In the genomic region with DNA sequence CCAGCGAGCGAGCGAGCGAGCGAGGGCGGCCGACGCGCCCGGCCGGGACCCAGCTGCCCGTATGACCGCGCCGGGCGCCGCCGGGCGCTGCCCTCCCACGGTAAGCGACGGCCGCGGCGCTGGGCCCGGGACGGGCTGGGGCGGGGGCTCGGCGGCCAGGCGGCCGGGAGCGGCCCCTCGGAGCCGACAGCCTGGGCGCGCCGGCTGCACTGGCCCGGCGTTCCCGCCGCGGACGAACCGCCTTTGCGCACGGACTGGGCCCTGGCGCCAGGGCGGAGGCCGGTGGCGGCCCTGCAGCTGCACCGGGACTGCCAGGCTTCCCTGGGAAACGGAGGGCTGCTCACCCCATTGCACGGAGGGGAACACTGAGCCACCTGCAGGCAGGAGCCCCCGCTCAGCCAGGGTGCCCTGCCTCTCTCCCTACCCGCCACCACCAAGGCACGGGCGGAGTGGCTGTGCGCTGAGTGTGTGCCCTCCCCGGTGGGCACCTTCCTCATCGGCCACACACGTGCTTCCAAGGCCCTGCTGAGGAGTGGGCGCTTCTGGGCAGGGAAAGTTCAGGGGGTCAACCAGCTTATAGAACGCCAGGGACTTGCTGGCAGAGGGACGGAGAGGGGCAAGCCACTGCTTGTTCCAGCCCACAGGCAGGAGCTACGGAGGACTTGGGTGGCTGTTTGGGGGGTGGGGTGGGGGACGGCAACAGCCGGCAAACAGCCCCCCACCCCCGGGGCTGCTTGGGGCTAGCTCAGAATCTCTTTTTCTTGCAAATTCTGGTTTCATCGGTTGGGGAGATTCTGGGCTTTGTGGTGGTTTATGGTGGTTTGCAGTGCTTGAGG, we compare ENCODE assay signal across 1 cellular context.
A peak's percentile ranks its signal among the peaks of the same experiment; 100 is the strongest.
TF ChIP-seq lines count a peak whose summit lies in the region.

No MANE protein-coding gene starts in this region.

TF ChIP-seq in K562, 482 proteins besides CTCF, POLR2A, EP300 and RAD21 (continued from another document):
- TF ChIP-seq, protein P1, sequence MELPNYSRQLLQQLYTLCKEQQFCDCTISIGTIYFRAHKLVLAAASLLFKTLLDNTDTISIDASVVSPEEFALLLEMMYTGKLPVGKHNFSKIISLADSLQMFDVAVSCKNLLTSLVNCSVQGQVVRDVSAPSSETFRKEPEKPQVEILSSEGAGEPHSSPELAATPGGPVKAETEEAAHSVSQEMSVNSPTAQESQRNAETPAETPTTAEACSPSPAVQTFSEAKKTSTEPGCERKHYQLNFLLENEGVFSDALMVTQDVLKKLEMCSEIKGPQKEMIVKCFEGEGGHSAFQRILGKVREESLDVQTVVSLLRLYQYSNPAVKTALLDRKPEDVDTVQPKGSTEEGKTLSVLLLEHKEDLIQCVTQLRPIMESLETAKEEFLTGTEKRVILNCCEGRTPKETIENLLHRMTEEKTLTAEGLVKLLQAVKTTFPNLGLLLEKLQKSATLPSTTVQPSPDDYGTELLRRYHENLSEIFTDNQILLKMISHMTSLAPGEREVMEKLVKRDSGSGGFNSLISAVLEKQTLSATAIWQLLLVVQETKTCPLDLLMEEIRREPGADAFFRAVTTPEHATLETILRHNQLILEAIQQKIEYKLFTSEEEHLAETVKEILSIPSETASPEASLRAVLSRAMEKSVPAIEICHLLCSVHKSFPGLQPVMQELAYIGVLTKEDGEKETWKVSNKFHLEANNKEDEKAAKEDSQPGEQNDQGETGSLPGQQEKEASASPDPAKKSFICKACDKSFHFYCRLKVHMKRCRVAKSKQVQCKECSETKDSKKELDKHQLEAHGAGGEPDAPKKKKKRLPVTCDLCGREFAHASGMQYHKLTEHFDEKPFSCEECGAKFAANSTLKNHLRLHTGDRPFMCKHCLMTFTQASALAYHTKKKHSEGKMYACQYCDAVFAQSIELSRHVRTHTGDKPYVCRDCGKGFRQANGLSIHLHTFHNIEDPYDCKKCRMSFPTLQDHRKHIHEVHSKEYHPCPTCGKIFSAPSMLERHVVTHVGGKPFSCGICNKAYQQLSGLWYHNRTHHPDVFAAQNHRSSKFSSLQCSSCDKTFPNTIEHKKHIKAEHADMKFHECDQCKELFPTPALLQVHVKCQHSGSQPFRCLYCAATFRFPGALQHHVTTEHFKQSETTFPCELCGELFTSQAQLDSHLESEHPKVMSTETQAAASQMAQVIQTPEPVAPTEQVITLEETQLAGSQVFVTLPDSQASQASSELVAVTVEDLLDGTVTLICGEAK (IDR thresholded peaks at IDR 0.05) = peak; percentile 47
- TF ChIP-seq, protein P1 (CRISPR knock-in tag; IDR thresholded peaks at IDR 0.05) = no peak
- TF ChIP-seq ZNF584 (CRISPR knock-in tag; IDR thresholded peaks at IDR 0.05; ENCODE audit: low read depth) (0 out of 2 replicates have a peak, but pooled peaks have one; percentile 12), ZNF707 (CRISPR knock-in tag; conservative IDR thresholded peaks at IDR 0.05) (no peak), CXXC5 (CRISPR knock-in tag; IDR thresholded peaks at IDR 0.05) (no peak), HDGF (IDR thresholded peaks at IDR 0.05) (0 out of 2 replicates have a peak, but pooled peaks have one; percentile 25), HDAC1 (IDR thresholded peaks at IDR 0.05) (0 out of 4 replicates have a peak, but pooled peaks of 1 of the 2 experiments have one; percentile 36), PCBP1 (IDR thresholded peaks at IDR 0.05; ENCODE audit: low read depth, low read length, poor library complexity, severe bottlenecking) (peak; percentile 44), ZFX (CRISPR knock-in tag; IDR thresholded peaks at IDR 0.05) (peak; percentile 78), YY1 (IDR thresholded peaks at IDR 0.05; ENCODE audit: borderline replicate concordance in 1 of 3, control insufficient read depth in 1 of 3, extremely low read depth in 1 of 3, insufficient read depth in 3 of 3, insufficient read length in 1 of 3, insufficient replicate concordance in 2 of 3, low read depth in 1 of 3, low read length in 2 of 3) (peak in 1 of 3 experiments; percentile 8), KAT7 (CRISPR knock-in tag; IDR thresholded peaks at IDR 0.05; ENCODE audit: borderline replicate concordance) (peak; percentile 80), POLR2G (IDR thresholded peaks at IDR 0.05; ENCODE audit: low read depth, low read length) (peak; percentile 16; the same call in 1 of the 2 replicates), PHF8 (IDR thresholded peaks at IDR 0.05; ENCODE audit: borderline replicate concordance, low read length) (peak; percentile 3; the same call in 1 of the 2 replicates), NR4A1 (CRISPR knock-in tag; IDR thresholded peaks at IDR 0.05) (no peak), NR4A1 (tag; IDR thresholded peaks at IDR 0.05) (peak; percentile 48), TAF15 (IDR thresholded peaks at IDR 0.05; ENCODE audit: low read depth, low read length) (no peak), NONO (IDR thresholded peaks at IDR 0.05; ENCODE audit: low read depth in 2 of 2, low read length in 1 of 2) (peak in 1 of 2 experiments; percentile 43; a peak in 1 of 4 replicates), ZKSCAN8 (CRISPR knock-in tag; IDR thresholded peaks at IDR 0.05) (no peak), BCOR (IDR thresholded peaks at IDR 0.05) (peak; percentile 74), EWSR1 (IDR thresholded peaks at IDR 0.05; ENCODE audit: borderline replicate concordance, low read depth, partially characterized antibody) (no peak)
- TF ChIP-seq, protein P2, sequence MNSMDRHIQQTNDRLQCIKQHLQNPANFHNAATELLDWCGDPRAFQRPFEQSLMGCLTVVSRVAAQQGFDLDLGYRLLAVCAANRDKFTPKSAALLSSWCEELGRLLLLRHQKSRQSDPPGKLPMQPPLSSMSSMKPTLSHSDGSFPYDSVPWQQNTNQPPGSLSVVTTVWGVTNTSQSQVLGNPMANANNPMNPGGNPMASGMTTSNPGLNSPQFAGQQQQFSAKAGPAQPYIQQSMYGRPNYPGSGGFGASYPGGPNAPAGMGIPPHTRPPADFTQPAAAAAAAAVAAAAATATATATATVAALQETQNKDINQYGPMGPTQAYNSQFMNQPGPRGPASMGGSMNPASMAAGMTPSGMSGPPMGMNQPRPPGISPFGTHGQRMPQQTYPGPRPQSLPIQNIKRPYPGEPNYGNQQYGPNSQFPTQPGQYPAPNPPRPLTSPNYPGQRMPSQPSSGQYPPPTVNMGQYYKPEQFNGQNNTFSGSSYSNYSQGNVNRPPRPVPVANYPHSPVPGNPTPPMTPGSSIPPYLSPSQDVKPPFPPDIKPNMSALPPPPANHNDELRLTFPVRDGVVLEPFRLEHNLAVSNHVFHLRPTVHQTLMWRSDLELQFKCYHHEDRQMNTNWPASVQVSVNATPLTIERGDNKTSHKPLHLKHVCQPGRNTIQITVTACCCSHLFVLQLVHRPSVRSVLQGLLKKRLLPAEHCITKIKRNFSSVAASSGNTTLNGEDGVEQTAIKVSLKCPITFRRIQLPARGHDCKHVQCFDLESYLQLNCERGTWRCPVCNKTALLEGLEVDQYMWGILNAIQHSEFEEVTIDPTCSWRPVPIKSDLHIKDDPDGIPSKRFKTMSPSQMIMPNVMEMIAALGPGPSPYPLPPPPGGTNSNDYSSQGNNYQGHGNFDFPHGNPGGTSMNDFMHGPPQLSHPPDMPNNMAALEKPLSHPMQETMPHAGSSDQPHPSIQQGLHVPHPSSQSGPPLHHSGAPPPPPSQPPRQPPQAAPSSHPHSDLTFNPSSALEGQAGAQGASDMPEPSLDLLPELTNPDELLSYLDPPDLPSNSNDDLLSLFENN (IDR thresholded peaks at IDR 0.05; ENCODE audit: low read depth in 2 of 2, low read length in 2 of 2) = 0 out of 4 replicates have a peak, but pooled peaks of 1 of the 2 experiments have one; percentile 4
- TF ChIP-seq, protein P3, sequence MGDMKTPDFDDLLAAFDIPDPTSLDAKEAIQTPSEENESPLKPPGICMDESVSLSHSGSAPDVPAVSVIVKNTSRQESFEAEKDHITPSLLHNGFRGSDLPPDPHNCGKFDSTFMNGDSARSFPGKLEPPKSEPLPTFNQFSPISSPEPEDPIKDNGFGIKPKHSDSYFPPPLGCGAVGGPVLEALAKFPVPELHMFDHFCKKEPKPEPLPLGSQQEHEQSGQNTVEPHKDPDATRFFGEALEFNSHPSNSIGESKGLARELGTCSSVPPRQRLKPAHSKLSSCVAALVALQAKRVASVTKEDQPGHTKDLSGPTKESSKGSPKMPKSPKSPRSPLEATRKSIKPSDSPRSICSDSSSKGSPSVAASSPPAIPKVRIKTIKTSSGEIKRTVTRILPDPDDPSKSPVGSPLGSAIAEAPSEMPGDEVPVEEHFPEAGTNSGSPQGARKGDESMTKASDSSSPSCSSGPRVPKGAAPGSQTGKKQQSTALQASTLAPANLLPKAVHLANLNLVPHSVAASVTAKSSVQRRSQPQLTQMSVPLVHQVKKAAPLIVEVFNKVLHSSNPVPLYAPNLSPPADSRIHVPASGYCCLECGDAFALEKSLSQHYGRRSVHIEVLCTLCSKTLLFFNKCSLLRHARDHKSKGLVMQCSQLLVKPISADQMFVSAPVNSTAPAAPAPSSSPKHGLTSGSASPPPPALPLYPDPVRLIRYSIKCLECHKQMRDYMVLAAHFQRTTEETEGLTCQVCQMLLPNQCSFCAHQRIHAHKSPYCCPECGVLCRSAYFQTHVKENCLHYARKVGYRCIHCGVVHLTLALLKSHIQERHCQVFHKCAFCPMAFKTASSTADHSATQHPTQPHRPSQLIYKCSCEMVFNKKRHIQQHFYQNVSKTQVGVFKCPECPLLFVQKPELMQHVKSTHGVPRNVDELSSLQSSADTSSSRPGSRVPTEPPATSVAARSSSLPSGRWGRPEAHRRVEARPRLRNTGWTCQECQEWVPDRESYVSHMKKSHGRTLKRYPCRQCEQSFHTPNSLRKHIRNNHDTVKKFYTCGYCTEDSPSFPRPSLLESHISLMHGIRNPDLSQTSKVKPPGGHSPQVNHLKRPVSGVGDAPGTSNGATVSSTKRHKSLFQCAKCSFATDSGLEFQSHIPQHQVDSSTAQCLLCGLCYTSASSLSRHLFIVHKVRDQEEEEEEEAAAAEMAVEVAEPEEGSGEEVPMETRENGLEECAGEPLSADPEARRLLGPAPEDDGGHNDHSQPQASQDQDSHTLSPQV (IDR thresholded peaks at IDR 0.05) = peak; percentile 61
- TF ChIP-seq, protein P4, sequence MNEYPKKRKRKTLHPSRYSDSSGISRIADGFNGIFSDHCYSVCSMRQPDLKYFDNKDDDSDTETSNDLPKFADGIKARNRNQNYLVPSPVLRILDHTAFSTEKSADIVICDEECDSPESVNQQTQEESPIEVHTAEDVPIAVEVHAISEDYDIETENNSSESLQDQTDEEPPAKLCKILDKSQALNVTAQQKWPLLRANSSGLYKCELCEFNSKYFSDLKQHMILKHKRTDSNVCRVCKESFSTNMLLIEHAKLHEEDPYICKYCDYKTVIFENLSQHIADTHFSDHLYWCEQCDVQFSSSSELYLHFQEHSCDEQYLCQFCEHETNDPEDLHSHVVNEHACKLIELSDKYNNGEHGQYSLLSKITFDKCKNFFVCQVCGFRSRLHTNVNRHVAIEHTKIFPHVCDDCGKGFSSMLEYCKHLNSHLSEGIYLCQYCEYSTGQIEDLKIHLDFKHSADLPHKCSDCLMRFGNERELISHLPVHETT (CRISPR knock-in tag; conservative IDR thresholded peaks at IDR 0.05 in 1 of 2, IDR thresholded peaks at IDR 0.05 in 1 of 2) = peak in 1 of 2 experiments; percentile 18; a peak in 1 of 4 replicates
- TF ChIP-seq, protein P5, sequence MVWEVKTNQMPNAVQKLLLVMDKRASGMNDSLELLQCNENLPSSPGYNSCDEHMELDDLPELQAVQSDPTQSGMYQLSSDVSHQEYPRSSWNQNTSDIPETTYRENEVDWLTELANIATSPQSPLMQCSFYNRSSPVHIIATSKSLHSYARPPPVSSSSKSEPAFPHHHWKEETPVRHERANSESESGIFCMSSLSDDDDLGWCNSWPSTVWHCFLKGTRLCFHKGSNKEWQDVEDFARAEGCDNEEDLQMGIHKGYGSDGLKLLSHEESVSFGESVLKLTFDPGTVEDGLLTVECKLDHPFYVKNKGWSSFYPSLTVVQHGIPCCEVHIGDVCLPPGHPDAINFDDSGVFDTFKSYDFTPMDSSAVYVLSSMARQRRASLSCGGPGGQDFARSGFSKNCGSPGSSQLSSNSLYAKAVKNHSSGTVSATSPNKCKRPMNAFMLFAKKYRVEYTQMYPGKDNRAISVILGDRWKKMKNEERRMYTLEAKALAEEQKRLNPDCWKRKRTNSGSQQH (CRISPR knock-in tag; IDR thresholded peaks at IDR 0.05) = no peak
- TF ChIP-seq, protein P6, sequence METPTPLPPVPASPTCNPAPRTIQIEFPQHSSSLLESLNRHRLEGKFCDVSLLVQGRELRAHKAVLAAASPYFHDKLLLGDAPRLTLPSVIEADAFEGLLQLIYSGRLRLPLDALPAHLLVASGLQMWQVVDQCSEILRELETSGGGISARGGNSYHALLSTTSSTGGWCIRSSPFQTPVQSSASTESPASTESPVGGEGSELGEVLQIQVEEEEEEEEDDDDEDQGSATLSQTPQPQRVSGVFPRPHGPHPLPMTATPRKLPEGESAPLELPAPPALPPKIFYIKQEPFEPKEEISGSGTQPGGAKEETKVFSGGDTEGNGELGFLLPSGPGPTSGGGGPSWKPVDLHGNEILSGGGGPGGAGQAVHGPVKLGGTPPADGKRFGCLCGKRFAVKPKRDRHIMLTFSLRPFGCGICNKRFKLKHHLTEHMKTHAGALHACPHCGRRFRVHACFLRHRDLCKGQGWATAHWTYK (CRISPR knock-in tag; IDR thresholded peaks at IDR 0.05) = peak; percentile 45; the same call in 1 of the 2 replicates
TF ChIP-seq in K562: peak in this region for 39.
